In the genomic region with DNA sequence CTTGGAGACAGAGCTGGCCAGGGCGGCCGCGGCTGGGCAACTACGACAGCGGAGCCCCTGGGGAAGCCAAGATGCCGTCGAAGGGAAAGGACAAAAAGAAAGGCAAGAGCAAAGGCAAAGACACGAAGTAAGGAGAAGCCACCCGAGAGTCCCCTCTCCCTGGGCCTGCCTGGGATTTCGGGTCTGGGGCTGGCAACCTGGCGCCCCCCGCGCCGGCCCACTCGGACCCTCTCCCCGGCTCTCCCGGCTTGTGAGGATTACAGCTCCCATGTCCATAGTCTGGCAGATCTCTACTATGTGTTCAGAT, we compare ENCODE assay signal across 8 cellular contexts. TPM values are rescaled to one million over a fixed set of nuclear protein-coding genes. Genes with fewer than 3 reads are reported as not detected.
A peak's percentile ranks its signal among the peaks of the same experiment; 100 is the strongest.
DNase-seq lines count a peak whose midpoint lies in the region; ATAC-seq, FAIRE-seq and TF ChIP-seq lines count a peak whose summit lies in the region.

No MANE protein-coding gene starts in this region.

- H3K4me3 ChIP-seq in OCI-LY3 (ENCODE audit: low read length) (peak overlapping the region; percentile 97), endothelial cell of umbilical vein (replicated peaks in 1 of 3; ENCODE audit: insufficient read depth in 1 of 3, low read depth in 1 of 3, low read length in 3 of 3) (peak overlapping the region; percentile 47 to 97 (median 83)), pancreas (peak overlapping the region; percentile 56 to 87 (median 84))

- intact Hi-C loops in endothelial cell of umbilical vein (cut with micrococcal nuclease) (loop anchor here (1.0 to 2.0 kb wide), 2 partner anchors 65 to 69 kb away; a partner anchor contains a TSS), pancreas (cut with DNase I) (no loop called here)

- dilution Hi-C loops in endothelial cell of umbilical vein (cut with MboI; ENCODE audit: extremely low pct_ligation_motif_present, low sequenced_read_pairs) = no loop called here

- FAIRE-seq in endothelial cell of umbilical vein (lab: Jason Lieb, UNC) (peak; percentile 80), pancreas (lab: Jason Lieb, UNC) (no peak)

- H3K9me3 ChIP-seq in ES-I3 (ENCODE audit: control insufficient read depth, insufficient read depth, low read length) (no peaks in the 10 kb centered on the region), OCI-LY3 (ENCODE audit: insufficient read depth, low read length) (no peaks in the 10 kb centered on the region), endothelial cell of umbilical vein (replicated peaks; ENCODE audit: control insufficient read depth, insufficient read depth, low read length) (no peaks in the 10 kb centered on the region), pancreas (no peaks in the 10 kb centered on the region)

- no peaks in the 10 kb centered on the region for H4K20me1 ChIP-seq in OCI-LY3 (ENCODE audit: insufficient read depth, low read length)
- H4K20me1 ChIP-seq in endothelial cell of umbilical vein (replicated peaks; ENCODE audit: control insufficient read depth, extremely low read depth, insufficient read depth, low read length) = no peaks in the 10 kb centered on the region

- H3K79me2 ChIP-seq in OCI-LY3 (ENCODE audit: low read length) (no peaks in the 10 kb centered on the region), endothelial cell of umbilical vein (ENCODE audit: control insufficient read depth, insufficient read depth, low read length) (no peaks in the 10 kb centered on the region)

- H3K27me3 ChIP-seq in OCI-LY3 (ENCODE audit: low read depth, low read length) (no peaks in the 10 kb centered on the region), endothelial cell of umbilical vein (ENCODE audit: control insufficient read depth in 2 of 2, insufficient read depth in 2 of 2, low read length in 2 of 2) (no peaks in the 10 kb centered on the region), pancreas (no peaks in the 10 kb centered on the region)

- peak overlapping the region; percentile 86; the same call in 1 of the 2 replicates for H3K9ac ChIP-seq in ES-I3 (ENCODE audit: low read depth, low read length)
- H3K9ac ChIP-seq in OCI-LY3 (ENCODE audit: low read length) = peak overlapping the region; percentile 67
- peak overlapping the region; percentile 96 for H3K9ac ChIP-seq in endothelial cell of umbilical vein (replicated peaks; ENCODE audit: extremely low read depth, insufficient read depth, low read length)

- H3K36me3 ChIP-seq in ES-I3 (ENCODE audit: insufficient read depth, low read length) = no peaks in the 10 kb centered on the region
- no peaks in the 10 kb centered on the region for H3K36me3 ChIP-seq in OCI-LY3 (replicated peaks; ENCODE audit: low read depth, low read length)
- H3K36me3 ChIP-seq in endothelial cell of umbilical vein (ENCODE audit: control insufficient read depth in 2 of 2, extremely low read depth in 1 of 2, insufficient read depth in 2 of 2, low read length in 2 of 2) = no peaks in the 10 kb centered on the region
- H3K36me3 ChIP-seq in pancreas = no peaks in the 10 kb centered on the region

- no TSS peak for BruUV-seq in endothelial cell of umbilical vein (replicated peaks; lab: Mats Ljungman, UMichigan)

- TF ChIP-seq CTCF in OCI-LY3 (IDR thresholded peaks at IDR 0.05; ENCODE audit: low read depth, low read length) = no peak
- no peak for TF ChIP-seq CTCF in endothelial cell of umbilical vein (IDR thresholded peaks at IDR 0.05; ENCODE audit: extremely low read depth in 1 of 2, insufficient read depth in 1 of 2, low read depth in 1 of 2, low read length in 2 of 2)
- TF ChIP-seq CTCF in pancreas (IDR thresholded peaks at IDR 0.05) = no peak

- H3K4me1 ChIP-seq in ES-I3 (ENCODE audit: insufficient read depth, low read length) (no peaks in the 10 kb centered on the region), OCI-LY3 (ENCODE audit: low read length) (peaks cover 4% of the 10 kb centered on the region; the same call in 1 of the 2 replicates), endothelial cell of umbilical vein (ENCODE audit: control insufficient read depth, extremely low read depth, insufficient read depth, low read length) (peaks cover 13% of the 10 kb centered on the region), pancreas (peaks cover 0 to 9% (median 0%) of the 10 kb centered on the region in 3 donors)

- peak in 2 of 4 donors; percentile 1 to 4 for ATAC-seq in pancreas

- H3K4me2 ChIP-seq in OCI-LY3 (ENCODE audit: low read length) (peak overlapping the region; percentile 93), endothelial cell of umbilical vein (ENCODE audit: insufficient read depth, low read length) (peak overlapping the region; percentile 92)

- no peak for TF ChIP-seq POLR2A in endothelial cell of umbilical vein (IDR thresholded peaks at IDR 0.05; ENCODE audit: low read depth, low read length)

- POLR2A ChIA-PET in endothelial cell of umbilical vein (lab: Charles Lee) = no interaction called here

- no peak for DNase-seq in endothelial cell of umbilical vein (ENCODE audit: low read depth, low spot score)
- no peak for DNase-seq in pancreas
- DNase-seq in kidney glomerular epithelial cell (lab: John Stamatoyannopoulos, UW) = no peak
- DNase-seq in medulla oblongata (ENCODE audit: extremely low spot score) = no peak
- DNase-seq in HuH-7 (ENCODE audit: low spot score) = no peak
- DNase-seq in hepatic stellate cell (ENCODE audit: low spot score) = no peak

- WGBS in pancreas, 2 donors = 1% methylated on average over 17 of the region's 17 CpGs

- H2AFZ ChIP-seq in OCI-LY3 (ENCODE audit: low read depth, low read length) (peak overlapping the region; percentile 94), endothelial cell of umbilical vein (ENCODE audit: low read depth, low read length) (peak overlapping the region; percentile 97)

- H3K27ac ChIP-seq in OCI-LY3 (ENCODE audit: low read length) (no peak overlapping the region), endothelial cell of umbilical vein (ENCODE audit: insufficient read depth, low read depth, low read length) (peak overlapping the region; percentile 86), pancreas (peak overlapping the region; percentile 64 to 97 (median 96))

- no peaks in the 10 kb centered on the region for H3K9me1 ChIP-seq in endothelial cell of umbilical vein (replicated peaks; ENCODE audit: control insufficient read depth, extremely low read depth, insufficient read depth, low read length)

- CTCF ChIA-PET in endothelial cell of umbilical vein (lab: Charles Lee) = interaction anchor here (1.0 kb wide), 2 partner anchors 10 to 20 kb away, joined by 3 read pairs; no protein-coding TSS in a partner anchor

TF ChIP-seq in endothelial cell of umbilical vein, 7 proteins besides CTCF, POLR2A, EP300 and RAD21:
- no peak for TF ChIP-seq FOS (IDR thresholded peaks at IDR 0.05; ENCODE audit: borderline replicate concordance, insufficient read depth, low read length)
- no peak for TF ChIP-seq JUN (IDR thresholded peaks at IDR 0.05; ENCODE audit: borderline replicate concordance, insufficient read depth, insufficient read length, low read depth)
- no peak for TF ChIP-seq GATA2 (IDR thresholded peaks at IDR 0.05; ENCODE audit: insufficient read depth, insufficient read length, low read depth, low read length)
- no peak for TF ChIP-seq EZH2 (IDR thresholded peaks at IDR 0.05; ENCODE audit: borderline replicate concordance, low read depth, low read length, severe bottlenecking)
- TF ChIP-seq, protein P1, sequence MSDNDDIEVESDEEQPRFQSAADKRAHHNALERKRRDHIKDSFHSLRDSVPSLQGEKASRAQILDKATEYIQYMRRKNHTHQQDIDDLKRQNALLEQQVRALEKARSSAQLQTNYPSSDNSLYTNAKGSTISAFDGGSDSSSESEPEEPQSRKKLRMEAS (IDR thresholded peaks at IDR 0.05; ENCODE audit: insufficient read depth, insufficient read length) = no peak
- TF ChIP-seq MYC (IDR thresholded peaks at IDR 0.05; ENCODE audit: low read depth, low read length) = no peak
- no peak for TF ChIP-seq POLR2AphosphoS5 (IDR thresholded peaks at IDR 0.05; ENCODE audit: insufficient read depth, low read depth, low read length)

RNA-seq across cellular contexts. Expression of a gene that starts 0.2 kb away (rescaled TPM):
- total RNA-seq in endothelial cell of umbilical vein (2.2 and 2.3 TPM in 2 replicates), pancreas (1 to 10 TPM; 1.0 to 2.3 (median 1.9) TPM)
- polyA plus RNA-seq in endothelial cell of umbilical vein (0.54 and 0.63 TPM in 2 replicates), pancreas (1 to 10 TPM; 2.5 to 4.6 TPM)
- 0.80 and 0.92 TPM in 2 replicates for polyA plus RNA-seq in endothelial cell of umbilical vein (2011; cell fraction: cytosol; rRNA removed)
- 1.5 and 3.4 TPM in 2 replicates for polyA plus RNA-seq in endothelial cell of umbilical vein (2011; cell fraction: nucleus; rRNA removed)
- 2.1 and 3.1 TPM in 2 replicates for polyA plus RNA-seq in endothelial cell of umbilical vein (2012)
- polyA minus RNA-seq in endothelial cell of umbilical vein = 0.41 and 1.0 TPM in 2 replicates
- 0.92 TPM for polyA minus RNA-seq in endothelial cell of umbilical vein (2011; cell fraction: cytosol; rRNA and poly(A)+ RNA removed)
- polyA minus RNA-seq in endothelial cell of umbilical vein (2011; cell fraction: nucleus; rRNA and poly(A)+ RNA removed) = 0.77 and 1.1 TPM in 2 replicates

RNA-seq across cellular contexts. Expression of a gene that starts 0.3 kb away (rescaled TPM):
- total RNA-seq in endothelial cell of umbilical vein (13.0 and 14.7 TPM in 2 replicates), pancreas (1 to 10 TPM; 3.6 to 7.4 (median 5.6) TPM)
- polyA plus RNA-seq in endothelial cell of umbilical vein (8.4 TPM in 2 replicates), pancreas (1 to 10 TPM; 2.7 to 3.1 TPM)
- polyA plus RNA-seq in endothelial cell of umbilical vein (2011; cell fraction: cytosol; rRNA removed) = 7.4 and 7.6 TPM in 2 replicates
- polyA plus RNA-seq in endothelial cell of umbilical vein (2011; cell fraction: nucleus; rRNA removed) = 17.5 and 22.7 TPM in 2 replicates
- polyA plus RNA-seq in endothelial cell of umbilical vein (2012) = 8.8 and 9.0 TPM in 2 replicates
- polyA minus RNA-seq in endothelial cell of umbilical vein = 14.5 and 17.3 TPM in 2 replicates
- 3.2 TPM for polyA minus RNA-seq in endothelial cell of umbilical vein (2011; cell fraction: cytosol; rRNA and poly(A)+ RNA removed)
- 9.0 and 11.1 TPM in 2 replicates for polyA minus RNA-seq in endothelial cell of umbilical vein (2011; cell fraction: nucleus; rRNA and poly(A)+ RNA removed)
